1 cellular context compared by ENCODE assay signal in the genomic region with DNA sequence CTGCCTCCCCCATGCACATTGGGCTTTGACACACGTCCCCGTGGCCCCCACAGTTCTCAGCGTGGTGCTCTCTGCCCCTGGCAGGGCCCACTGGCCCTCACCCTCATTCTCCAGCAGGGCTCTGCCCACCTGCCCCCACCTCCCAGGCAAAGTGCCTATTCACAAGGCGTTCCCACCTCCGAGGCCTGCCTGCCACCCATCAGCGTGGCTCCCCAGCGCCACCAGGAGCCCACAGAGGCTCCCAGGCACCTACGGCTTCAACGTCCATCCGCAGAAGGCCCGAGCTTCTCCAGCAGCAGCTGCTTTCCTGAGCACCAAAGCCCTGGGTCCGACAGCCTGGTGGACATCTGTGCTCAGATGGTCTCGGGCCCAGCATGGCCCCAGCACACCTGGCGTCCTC.
TF ChIP-seq lines count a peak whose summit lies in the region.

No MANE protein-coding gene starts in this region.

TF ChIP-seq in HCT116, 20 proteins besides CTCF, POLR2A, EP300 and RAD21 (continued from another document):
- TF ChIP-seq FOSL1 (IDR thresholded peaks at IDR 0.05; ENCODE audit: low read depth) (no peak), ZNF274 (IDR thresholded peaks at IDR 0.05; ENCODE audit: low read depth, low read length) (no peak), ATF3 (IDR thresholded peaks at IDR 0.05) (no peak), ZFX (IDR thresholded peaks at IDR 0.05) (no peak)
